ENCODE assay signal across 8 cellular contexts in the genomic region with DNA sequence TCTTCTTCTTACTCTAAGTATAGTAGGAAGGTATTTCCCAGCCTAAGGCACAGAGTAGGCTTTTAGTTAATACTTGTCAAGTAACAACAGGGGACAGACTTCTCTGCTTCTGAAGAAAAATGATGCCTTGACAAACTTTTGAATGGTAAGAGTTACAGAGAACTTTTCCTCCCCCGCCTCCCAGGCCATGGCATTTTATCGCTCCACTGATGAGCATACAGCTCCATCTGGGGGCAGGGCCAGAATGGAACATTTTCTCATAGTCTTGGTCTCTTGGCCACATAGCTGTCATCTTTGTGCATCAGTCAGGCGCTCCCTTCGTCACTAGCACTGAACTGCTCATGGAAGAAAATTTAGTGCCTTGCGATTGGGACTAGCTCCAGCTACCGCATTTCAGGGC.
DNase-seq lines count a peak whose midpoint lies in the region; ATAC-seq and TF ChIP-seq lines count a peak whose summit lies in the region.

No MANE protein-coding gene starts in this region.

- H3K4me1 Mint-ChIP-seq in Calu3 (ENCODE audit: low read depth, unreplicated experiment) (no peaks in the 10 kb centered on the region), progenitor cell of endocrine pancreas (ENCODE audit: low read depth) (peaks cover 2% of the 10 kb centered on the region)

- intact Hi-C loops in Calu3 (cut with micrococcal nuclease; ENCODE audit: unreplicated experiment) (loop anchor here (5.0 to 10.0 kb wide), 2 partner anchors 556 to 1074 kb away; no protein-coding TSS in a partner anchor), head of caudate nucleus (cut with DNase I) (no loop called here)

- no peak overlapping the region for H3K27ac Mint-ChIP-seq in Calu3 (ENCODE audit: unreplicated experiment)
- no peak overlapping the region for H3K27ac Mint-ChIP-seq in progenitor cell of endocrine pancreas

- no peak overlapping the region for H3K4me3 Mint-ChIP-seq in Calu3 (ENCODE audit: low read depth, unreplicated experiment)
- H3K4me3 Mint-ChIP-seq in progenitor cell of endocrine pancreas (ENCODE audit: low read depth): no peak overlapping the region

- H3K27me3 Mint-ChIP-seq in Calu3 (ENCODE audit: unreplicated experiment) (no peaks in the 10 kb centered on the region), progenitor cell of endocrine pancreas (no peaks in the 10 kb centered on the region)

- CTCF ChIA-PET in Calu3 (lab: Charles Lee): interaction anchor here (0.7 to 1.7 kb wide), 3 partner anchors 1066 to 1072 kb away, joined by 3 read pairs; partner anchors contain the start of gene CITED2

- no TSS peak for BruUV-seq in Calu3 (replicated peaks; lab: Mats Ljungman, UMichigan)

- H3K4me3 ChIP-seq in HFF-Myc (replicated peaks; ENCODE audit: low read depth, low read length): no peak overlapping the region

- TF ChIP-seq CTCF in Calu3 (IDR thresholded peaks at IDR 0.05; ENCODE audit: unreplicated experiment) (no peak), HFF-Myc (IDR thresholded peaks at IDR 0.05; ENCODE audit: low read depth, low read length, missing control alignments) (peak; percentile 16), progenitor cell of endocrine pancreas (IDR thresholded peaks at IDR 0.05; ENCODE audit: unreplicated experiment) (peak; percentile 45)

- H3K36me3 Mint-ChIP-seq in Calu3 (ENCODE audit: insufficient read depth, unreplicated experiment) (no peaks in the 10 kb centered on the region), progenitor cell of endocrine pancreas (ENCODE audit: insufficient read depth) (no peaks in the 10 kb centered on the region)

- peak; percentile 16 for DNase-seq in Calu3
- DNase-seq in HFF-Myc (ENCODE audit: extremely low read depth, low read depth): no peak
- DNase-seq in head of caudate nucleus: peak in 25 of 42 donors; percentile 4 to 50 (median 16)
- DNase-seq in progenitor cell of endocrine pancreas (ENCODE audit: low spot score, unreplicated experiment): no peak
- DNase-seq in HuH-7 (ENCODE audit: low spot score): no peak
- DNase-seq in cortex of kidney (lab: John Stamatoyannopoulos, UW): no peak

- ATAC-seq in SK-N-SH treated with all-trans-retinoic acid at 6 μM for 48 hours: peak; percentile 81
- ATAC-seq in GM21825 (IDR thresholded peaks at IDR 0.05; ENCODE audit: unreplicated experiment): no peak

- H3K9me3 Mint-ChIP-seq in Calu3 (ENCODE audit: low read depth, unreplicated experiment) (no peaks in the 10 kb centered on the region), progenitor cell of endocrine pancreas (ENCODE audit: low read depth) (no peaks in the 10 kb centered on the region)

TF ChIP-seq in SK-N-SH treated with all-trans-retinoic acid at 6 μM for 48 hours, 23 proteins besides CTCF, POLR2A, EP300 and RAD21:
- TF ChIP-seq RARB (CRISPR knock-in tag; IDR thresholded peaks at IDR 0.05) (no peak), ARNTL (CRISPR knock-in tag; IDR thresholded peaks at IDR 0.05; ENCODE audit: borderline replicate concordance, low read depth) (no peak), CSDC2 (CRISPR knock-in tag; IDR thresholded peaks at IDR 0.05) (no peak), PPARA (CRISPR knock-in tag; IDR thresholded peaks at IDR 0.05; ENCODE audit: borderline replicate concordance) (no peak), CSRNP3 (CRISPR knock-in tag; IDR thresholded peaks at IDR 0.05) (no peak), ESRRG (CRISPR knock-in tag; IDR thresholded peaks at IDR 0.05) (no peak), GLIS3 (CRISPR knock-in tag; IDR thresholded peaks at IDR 0.05) (no peak), ZNF70 (CRISPR knock-in tag; IDR thresholded peaks at IDR 0.05) (no peak), SNAI2 (CRISPR knock-in tag; IDR thresholded peaks at IDR 0.05) (no peak), ZNF8 (CRISPR knock-in tag; IDR thresholded peaks at IDR 0.05) (no peak), ISL1 (CRISPR knock-in tag; IDR thresholded peaks at IDR 0.05) (no peak), ZFP3 (CRISPR knock-in tag; IDR thresholded peaks at IDR 0.05) (no peak), OSR1 (CRISPR knock-in tag; IDR thresholded peaks at IDR 0.05) (no peak), ZC3H10 (CRISPR knock-in tag; IDR thresholded peaks at IDR 0.05) (no peak), ZFP30 (CRISPR knock-in tag; IDR thresholded peaks at IDR 0.05) (no peak)
- TF ChIP-seq, protein P1, sequence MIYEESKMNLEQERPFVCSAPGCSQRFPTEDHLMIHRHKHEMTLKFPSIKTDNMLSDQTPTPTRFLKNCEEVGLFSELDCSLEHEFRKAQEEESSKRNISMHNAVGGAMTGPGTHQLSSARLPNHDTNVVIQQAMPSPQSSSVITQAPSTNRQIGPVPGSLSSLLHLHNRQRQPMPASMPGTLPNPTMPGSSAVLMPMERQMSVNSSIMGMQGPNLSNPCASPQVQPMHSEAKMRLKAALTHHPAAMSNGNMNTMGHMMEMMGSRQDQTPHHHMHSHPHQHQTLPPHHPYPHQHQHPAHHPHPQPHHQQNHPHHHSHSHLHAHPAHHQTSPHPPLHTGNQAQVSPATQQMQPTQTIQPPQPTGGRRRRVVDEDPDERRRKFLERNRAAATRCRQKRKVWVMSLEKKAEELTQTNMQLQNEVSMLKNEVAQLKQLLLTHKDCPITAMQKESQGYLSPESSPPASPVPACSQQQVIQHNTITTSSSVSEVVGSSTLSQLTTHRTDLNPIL (CRISPR knock-in tag; IDR thresholded peaks at IDR 0.05; ENCODE audit: low read depth): no peak
- TF ChIP-seq, protein P2, sequence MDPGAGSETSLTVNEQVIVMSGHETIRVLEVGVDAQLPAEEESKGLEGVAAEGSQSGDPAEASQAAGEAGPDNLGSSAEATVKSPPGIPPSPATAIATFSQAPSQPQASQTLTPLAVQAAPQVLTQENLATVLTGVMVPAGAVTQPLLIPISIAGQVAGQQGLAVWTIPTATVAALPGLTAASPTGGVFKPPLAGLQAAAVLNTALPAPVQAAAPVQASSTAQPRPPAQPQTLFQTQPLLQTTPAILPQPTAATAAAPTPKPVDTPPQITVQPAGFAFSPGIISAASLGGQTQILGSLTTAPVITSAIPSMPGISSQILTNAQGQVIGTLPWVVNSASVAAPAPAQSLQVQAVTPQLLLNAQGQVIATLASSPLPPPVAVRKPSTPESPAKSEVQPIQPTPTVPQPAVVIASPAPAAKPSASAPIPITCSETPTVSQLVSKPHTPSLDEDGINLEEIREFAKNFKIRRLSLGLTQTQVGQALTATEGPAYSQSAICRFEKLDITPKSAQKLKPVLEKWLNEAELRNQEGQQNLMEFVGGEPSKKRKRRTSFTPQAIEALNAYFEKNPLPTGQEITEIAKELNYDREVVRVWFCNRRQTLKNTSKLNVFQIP (CRISPR knock-in tag; IDR thresholded peaks at IDR 0.05; ENCODE audit: borderline replicate concordance, low read depth): no peak

Comparison
In these comparisons a context has a peak if more than half of its experiments do, and no peak if none do; other contexts are left out.
1. DNase-seq: peak in Calu3 (single experiment) and head of caudate nucleus (25 of 42); none in HFF-Myc (single experiment), progenitor cell of endocrine pancreas (single experiment), HuH-7 (single experiment) and cortex of kidney (single experiment).